In the genomic region with DNA sequence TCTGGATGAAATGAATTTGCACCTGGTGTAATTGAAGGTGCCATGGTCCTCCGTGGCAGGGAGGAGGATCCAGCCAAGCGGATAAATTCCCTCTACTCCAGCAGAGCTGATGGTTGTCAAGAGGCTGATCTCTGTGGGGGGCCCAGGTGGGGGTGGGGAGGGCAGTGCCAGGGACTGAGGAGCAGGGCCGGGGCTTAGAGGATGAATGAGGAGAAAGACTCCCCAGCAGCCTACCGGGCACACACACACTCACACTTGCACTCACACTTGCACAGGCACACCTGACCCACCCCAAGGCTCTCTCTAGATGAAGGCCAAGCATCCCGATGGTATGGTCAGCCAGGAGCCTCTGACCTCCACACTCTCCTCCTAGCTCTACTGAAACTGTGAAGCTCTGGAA, we compare ENCODE assay signal across 16 cellular contexts.
DNase-seq lines count a peak whose midpoint lies in the region; ATAC-seq and TF ChIP-seq lines count a peak whose summit lies in the region.
"Had no signal": no experiment of that assay in that cellular context is flagged by ENCODE, and none has a peak within 500 bp of the region (broad histone marks: within the 10 kb centered on the region; RNA-seq: fewer than 3 reads in every experiment).

No MANE protein-coding gene starts in this region.

- no peak for TF ChIP-seq EP300 in neural cell (conservative IDR thresholded peaks at IDR 0.05; ENCODE audit: poor library complexity, severe bottlenecking)

- no peak overlapping the region for H3K27ac ChIP-seq in HEK293 (ENCODE audit: extremely low read depth, low read depth, low read length)
- peak overlapping the region; percentile 29 for H3K27ac ChIP-seq in neural cell (ENCODE audit: low read length)
- no peak overlapping the region for H3K27ac ChIP-seq in prostate gland
- H3K27ac ChIP-seq: Peyer's patch had no signal

- WGBS in prostate gland = 85% methylated on average over 5 of the region's 5 CpGs

- H3K27me3 ChIP-seq in neural cell (ENCODE audit: insufficient read depth, low read depth, low read length) (no peaks in the 10 kb centered on the region), prostate gland (replicated peaks; ENCODE audit: insufficient read depth) (peaks cover 2% of the 10 kb centered on the region)

- TF ChIP-seq CTCF in GM13976 (IDR thresholded peaks at IDR 0.05; ENCODE audit: borderline replicate concordance, control extremely low read depth, extremely low read depth, insufficient read depth, missing control alignments) = no peak
- TF ChIP-seq CTCF in HEK293 (tag by site-specific recombination; IDR thresholded peaks at IDR 0.05) = no peak
- no peak for TF ChIP-seq CTCF in brain (conservative IDR thresholded peaks at IDR 0.05)
- no peak for TF ChIP-seq CTCF in neural cell (IDR thresholded peaks at IDR 0.05; ENCODE audit: poor library complexity, severe bottlenecking)
- no peak for TF ChIP-seq CTCF in prostate gland (IDR thresholded peaks at IDR 0.05)

- peak overlapping the region in 3 of 5 experiments; percentile 3 to 81 (median 41) for H3K27ac Mint-ChIP-seq in brain

- H3K9me3 Mint-ChIP-seq in brain = peaks cover 0 to 5% (median 0%) of the 10 kb centered on the region in 5 experiments

- H3K4me3 Mint-ChIP-seq in brain = no peak overlapping the region

- in situ Hi-C loops in GM13976 (cut with MboI; ENCODE audit: low sequenced_read_pairs, unreplicated experiment) = no loop called here

- peak; percentile 8 for DNase-seq in GM13976 (ENCODE audit: low spot score)
- no peak for DNase-seq in prostate gland (ENCODE audit: low spot score)
- no peak for DNase-seq in GM19240 (ENCODE audit: insufficient read length, low spot score)
- DNase-seq: COR-L47, DMS153, NCI-H1436 treated with DMSO at 0.1 percent for 48 hours, Peyer's patch, SK-N-SH, T-helper 1 cell had no signal

- H3K4me3 ChIP-seq in HEK293 (ENCODE audit: low read depth, low read length) (no peak overlapping the region), neural cell (ENCODE audit: low read length) (no peak overlapping the region), prostate gland (no peak overlapping the region)
- H3K4me3 ChIP-seq: HAP-1, K562, Peyer's patch had no signal

- H3K4me2 ChIP-seq in neural cell (ENCODE audit: low read length) = no peak overlapping the region
- H3K4me2 ChIP-seq: SK-N-SH had no signal

- H3K9ac ChIP-seq in neural cell (ENCODE audit: low read length) = no peak overlapping the region
- H3K9ac ChIP-seq: SK-N-SH had no signal

- H3K79me2 ChIP-seq in neural cell (replicated peaks; ENCODE audit: insufficient read depth, low read length) = no peaks in the 10 kb centered on the region

- H3K4me1 ChIP-seq in HEK293 (ENCODE audit: control insufficient read depth, insufficient read depth, low read length) (no peaks in the 10 kb centered on the region), prostate gland (replicated peaks) (no peaks in the 10 kb centered on the region)
- H3K4me1 ChIP-seq: Peyer's patch had no signal

- no peak for ATAC-seq in GM19463 (IDR thresholded peaks at IDR 0.05; ENCODE audit: unreplicated experiment)
- ATAC-seq: K562, Right ventricle myocardium inferior had no signal

- H3K9me3 ChIP-seq in HEK293 (ENCODE audit: control insufficient read depth, insufficient read depth, low read depth, low read length) (no peaks in the 10 kb centered on the region), neural cell (ENCODE audit: low read length) (no peaks in the 10 kb centered on the region), prostate gland (no peaks in the 10 kb centered on the region)
- H3K9me3 ChIP-seq: HAP-1, Peyer's patch, SK-N-SH had no signal

- H3K36me3 ChIP-seq in HEK293 (ENCODE audit: control insufficient read depth in 2 of 2, insufficient read depth in 1 of 2, low read length in 2 of 2) (no peaks in the 10 kb centered on the region), neural cell (ENCODE audit: insufficient read depth, low read length) (no peaks in the 10 kb centered on the region), prostate gland (no peaks in the 10 kb centered on the region)
- H3K36me3 ChIP-seq: HAP-1, Peyer's patch had no signal

- TF ChIP-seq POLR2A in prostate gland (IDR thresholded peaks at IDR 0.05) = no peak

- no peaks in the 10 kb centered on the region for H3K36me3 Mint-ChIP-seq in brain

- intact Hi-C loops in prostate gland (cut with DNase I) = no loop called here

- peaks cover 81% of the 10 kb centered on the region for H3K4me1 Mint-ChIP-seq in brain

- CTCF ChIA-PET in HEK293 (lab: Yijun Ruan, JAX) = no interaction called here

- peaks cover 26% of the 10 kb centered on the region for H3K27me3 Mint-ChIP-seq in brain

- H3K9me2 ChIP-seq in neural cell (ENCODE audit: insufficient read depth, low read length) = no peaks in the 10 kb centered on the region
- H3K9me2 ChIP-seq: SK-N-SH had no signal

- no peaks in the 10 kb centered on the region for H3F3A ChIP-seq in neural cell (ENCODE audit: insufficient read depth, low read length, poor library complexity, severe bottlenecking)

- no peak overlapping the region for H2AFZ ChIP-seq in neural cell (ENCODE audit: low read depth, low read length)

- no peaks in the 10 kb centered on the region for H4K20me1 ChIP-seq in neural cell (ENCODE audit: insufficient read depth)

- POLR2A ChIA-PET in HEK293 (lab: Yijun Ruan, JAX) = no interaction called here

- no peak for TF ChIP-seq RAD21 in neural cell (conservative IDR thresholded peaks at IDR 0.05)

TF ChIP-seq in HEK293, 187 proteins besides CTCF, POLR2A, EP300 and RAD21:
- no peak for TF ChIP-seq KLF16 (tag by site-specific recombination; IDR thresholded peaks at IDR 0.05)
- TF ChIP-seq GLIS1 (tag by site-specific recombination; IDR thresholded peaks at IDR 0.05) = peak; percentile 72
- no peak for TF ChIP-seq GFI1B (tag by site-specific recombination; IDR thresholded peaks at IDR 0.05)
- TF ChIP-seq ZIC2 (tag by site-specific recombination; IDR thresholded peaks at IDR 0.05) = peak; percentile 34; the same call in 1 of the 2 replicates
- no peak for TF ChIP-seq ZNF416 (tag by site-specific recombination; IDR thresholded peaks at IDR 0.05)
TF ChIP-seq in HEK293: peak in this region for 2.

TF ChIP-seq in neural cell, 6 proteins besides CTCF, POLR2A, EP300 and RAD21:
- TF ChIP-seq, protein P1, sequence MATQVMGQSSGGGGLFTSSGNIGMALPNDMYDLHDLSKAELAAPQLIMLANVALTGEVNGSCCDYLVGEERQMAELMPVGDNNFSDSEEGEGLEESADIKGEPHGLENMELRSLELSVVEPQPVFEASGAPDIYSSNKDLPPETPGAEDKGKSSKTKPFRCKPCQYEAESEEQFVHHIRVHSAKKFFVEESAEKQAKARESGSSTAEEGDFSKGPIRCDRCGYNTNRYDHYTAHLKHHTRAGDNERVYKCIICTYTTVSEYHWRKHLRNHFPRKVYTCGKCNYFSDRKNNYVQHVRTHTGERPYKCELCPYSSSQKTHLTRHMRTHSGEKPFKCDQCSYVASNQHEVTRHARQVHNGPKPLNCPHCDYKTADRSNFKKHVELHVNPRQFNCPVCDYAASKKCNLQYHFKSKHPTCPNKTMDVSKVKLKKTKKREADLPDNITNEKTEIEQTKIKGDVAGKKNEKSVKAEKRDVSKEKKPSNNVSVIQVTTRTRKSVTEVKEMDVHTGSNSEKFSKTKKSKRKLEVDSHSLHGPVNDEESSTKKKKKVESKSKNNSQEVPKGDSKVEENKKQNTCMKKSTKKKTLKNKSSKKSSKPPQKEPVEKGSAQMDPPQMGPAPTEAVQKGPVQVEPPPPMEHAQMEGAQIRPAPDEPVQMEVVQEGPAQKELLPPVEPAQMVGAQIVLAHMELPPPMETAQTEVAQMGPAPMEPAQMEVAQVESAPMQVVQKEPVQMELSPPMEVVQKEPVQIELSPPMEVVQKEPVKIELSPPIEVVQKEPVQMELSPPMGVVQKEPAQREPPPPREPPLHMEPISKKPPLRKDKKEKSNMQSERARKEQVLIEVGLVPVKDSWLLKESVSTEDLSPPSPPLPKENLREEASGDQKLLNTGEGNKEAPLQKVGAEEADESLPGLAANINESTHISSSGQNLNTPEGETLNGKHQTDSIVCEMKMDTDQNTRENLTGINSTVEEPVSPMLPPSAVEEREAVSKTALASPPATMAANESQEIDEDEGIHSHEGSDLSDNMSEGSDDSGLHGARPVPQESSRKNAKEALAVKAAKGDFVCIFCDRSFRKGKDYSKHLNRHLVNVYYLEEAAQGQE (IDR thresholded peaks at IDR 0.05; ENCODE audit: borderline replicate concordance) = no peak
- TF ChIP-seq SMC3 (conservative IDR thresholded peaks at IDR 0.05; ENCODE audit: poor library complexity) = no peak
- TF ChIP-seq POLR2AphosphoS5 (IDR thresholded peaks at IDR 0.05) = no peak
- no peak for TF ChIP-seq MXI1 (conservative IDR thresholded peaks at IDR 0.05; ENCODE audit: poor library complexity, severe bottlenecking)
- TF ChIP-seq EZH2 (IDR thresholded peaks at IDR 0.05; ENCODE audit: borderline replicate concordance, insufficient read depth, low read length, poor library complexity, severe bottlenecking) = no peak
- no peak for TF ChIP-seq TAF1 (IDR thresholded peaks at IDR 0.05; ENCODE audit: low read depth)
